In the genomic region with DNA sequence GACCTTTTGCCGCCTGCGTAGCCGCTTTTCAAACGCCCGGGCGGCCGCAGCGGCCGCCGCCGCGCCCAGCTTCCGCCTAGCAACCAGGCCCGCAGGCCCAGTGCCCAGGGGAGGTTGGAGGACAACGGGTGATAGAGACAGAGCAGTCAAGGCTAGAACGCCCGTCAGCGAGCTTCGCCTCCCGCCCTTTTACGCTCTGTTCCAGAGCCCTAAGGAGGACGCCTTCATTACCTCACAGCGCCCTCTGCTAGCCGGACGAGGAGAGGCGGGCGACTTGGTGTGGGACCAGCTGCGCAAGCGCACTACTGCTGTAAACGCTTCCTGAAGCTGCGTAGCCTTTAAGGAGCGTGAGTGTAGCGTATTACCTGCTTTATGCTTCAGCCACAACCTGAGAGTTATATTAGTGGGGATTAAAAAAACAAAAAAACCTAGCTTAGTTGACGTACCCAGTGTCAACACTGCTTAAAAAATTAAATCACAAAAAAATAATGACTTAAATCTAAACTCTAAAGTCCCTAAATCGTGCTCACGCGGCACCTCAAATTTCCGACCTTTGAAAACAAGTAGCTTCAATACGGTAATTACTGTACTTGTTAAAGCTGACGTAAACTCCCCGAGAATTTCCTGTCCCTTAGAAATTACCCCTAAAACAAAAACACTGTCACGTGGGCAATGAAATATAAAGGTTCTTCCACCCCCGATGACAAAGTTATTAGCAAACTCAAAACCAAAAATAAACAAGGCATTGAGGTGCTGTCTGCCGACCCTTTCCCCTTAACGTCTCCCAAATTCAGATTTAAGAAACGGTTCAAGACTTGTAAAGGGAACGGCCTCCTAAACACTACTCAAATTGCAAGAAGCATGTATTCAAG, we compare ENCODE assay signal across 1 cellular context.
TF ChIP-seq lines count a peak whose summit lies in the region.

Gene CEP120 (minus strand): TSS at position 126 of the 872 bp plus-strand sequence. CDS start 405 bp downstream, outside the sequence.

TF ChIP-seq in HEK293, 187 proteins besides CTCF, POLR2A, EP300 and RAD21 (continued from another document and continues in another):
- TF ChIP-seq TSHZ1 (tag by site-specific recombination; IDR thresholded peaks at IDR 0.05; ENCODE audit: borderline replicate concordance): no peak
- no peak for TF ChIP-seq ZNF37A (tag by site-specific recombination; IDR thresholded peaks at IDR 0.05)
- peak; percentile 91 for TF ChIP-seq KLF8 (tag by site-specific recombination; IDR thresholded peaks at IDR 0.05)
- TF ChIP-seq, protein P1, sequence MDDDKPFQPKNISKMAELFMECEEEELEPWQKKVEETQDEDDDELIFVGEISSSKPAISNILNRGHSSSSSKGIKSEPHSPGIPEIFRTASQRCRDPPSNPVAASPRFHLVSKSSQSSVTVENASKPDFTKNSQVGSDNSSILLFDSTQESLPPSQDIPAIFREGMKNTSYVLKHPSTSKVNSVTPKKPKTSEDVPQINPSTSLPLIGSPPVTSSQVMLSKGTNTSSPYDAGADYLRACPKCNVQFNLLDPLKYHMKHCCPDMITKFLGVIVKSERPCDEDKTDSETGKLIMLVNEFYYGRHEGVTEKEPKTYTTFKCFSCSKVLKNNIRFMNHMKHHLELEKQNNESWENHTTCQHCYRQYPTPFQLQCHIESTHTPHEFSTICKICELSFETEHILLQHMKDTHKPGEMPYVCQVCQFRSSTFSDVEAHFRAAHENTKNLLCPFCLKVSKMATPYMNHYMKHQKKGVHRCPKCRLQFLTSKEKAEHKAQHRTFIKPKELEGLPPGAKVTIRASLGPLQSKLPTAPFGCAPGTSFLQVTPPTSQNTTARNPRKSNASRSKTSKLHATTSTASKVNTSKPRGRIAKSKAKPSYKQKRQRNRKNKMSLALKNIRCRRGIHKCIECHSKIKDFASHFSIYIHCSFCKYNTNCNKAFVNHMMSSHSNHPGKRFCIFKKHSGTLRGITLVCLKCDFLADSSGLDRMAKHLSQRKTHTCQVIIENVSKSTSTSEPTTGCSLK (tag by site-specific recombination; IDR thresholded peaks at IDR 0.05): no peak
- no peak for TF ChIP-seq ZNF645 (tag by site-specific recombination; IDR thresholded peaks at IDR 0.05)
- TF ChIP-seq SP3 (tag by site-specific recombination; IDR thresholded peaks at IDR 0.05): peak; percentile 54; the same call in 1 of the 2 replicates
- TF ChIP-seq ZNF132 (tag by site-specific recombination; IDR thresholded peaks at IDR 0.05; ENCODE audit: borderline replicate concordance): no peak
- TF ChIP-seq BCL6B (tag by site-specific recombination; IDR thresholded peaks at IDR 0.05): no peak
- TF ChIP-seq, protein P2, sequence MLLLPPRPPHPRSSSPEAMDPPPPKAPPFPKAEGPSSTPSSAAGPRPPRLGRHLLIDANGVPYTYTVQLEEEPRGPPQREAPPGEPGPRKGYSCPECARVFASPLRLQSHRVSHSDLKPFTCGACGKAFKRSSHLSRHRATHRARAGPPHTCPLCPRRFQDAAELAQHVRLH (tag by site-specific recombination; IDR thresholded peaks at IDR 0.05): peak; percentile 79
- no peak for TF ChIP-seq ZNF624 (tag by site-specific recombination; IDR thresholded peaks at IDR 0.05)
- no peak for TF ChIP-seq ZNF16 (tag by site-specific recombination; IDR thresholded peaks at IDR 0.05; ENCODE audit: low read depth)
- TF ChIP-seq ZNF133 (tag by site-specific recombination; IDR thresholded peaks at IDR 0.05): no peak
- no peak for TF ChIP-seq BCL11A (tag by site-specific recombination; IDR thresholded peaks at IDR 0.05; ENCODE audit: low read depth)
- TF ChIP-seq ZBTB49 (tag by site-specific recombination; IDR thresholded peaks at IDR 0.05; ENCODE audit: low read depth): no peak
- no peak for TF ChIP-seq ZNF350 (tag by site-specific recombination; IDR thresholded peaks at IDR 0.05)
- TF ChIP-seq ZNF140 (tag by site-specific recombination; IDR thresholded peaks at IDR 0.05): 0 out of 2 replicates have a peak, but pooled peaks have one; percentile 33
- TF ChIP-seq, protein P3, sequence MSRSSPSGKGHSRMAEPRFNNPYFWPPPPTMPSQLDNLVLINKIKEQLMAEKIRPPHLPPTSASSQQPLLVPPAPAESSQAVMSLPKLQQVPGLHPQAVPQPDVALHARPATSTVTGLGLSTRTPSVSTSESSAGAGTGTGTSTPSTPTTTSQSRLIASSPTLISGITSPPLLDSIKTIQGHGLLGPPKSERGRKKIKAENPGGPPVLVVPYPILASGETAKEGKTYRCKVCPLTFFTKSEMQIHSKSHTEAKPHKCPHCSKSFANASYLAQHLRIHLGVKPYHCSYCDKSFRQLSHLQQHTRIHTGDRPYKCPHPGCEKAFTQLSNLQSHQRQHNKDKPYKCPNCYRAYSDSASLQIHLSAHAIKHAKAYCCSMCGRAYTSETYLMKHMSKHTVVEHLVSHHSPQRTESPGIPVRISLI (tag by site-specific recombination; IDR thresholded peaks at IDR 0.05): peak; percentile 55; the same call in 1 of the 2 replicates
- TF ChIP-seq ZFP3 (tag by site-specific recombination; IDR thresholded peaks at IDR 0.05; ENCODE audit: low read depth): no peak
- TF ChIP-seq IKZF3 (tag by site-specific recombination; IDR thresholded peaks at IDR 0.05): no peak; the same call in 1 of the 2 replicates
- TF ChIP-seq KLF10 (tag by site-specific recombination; IDR thresholded peaks at IDR 0.05): no peak
- 0 out of 2 replicates have a peak, but pooled peaks have one; percentile 34 for TF ChIP-seq ZNF24 (tag by site-specific recombination; IDR thresholded peaks at IDR 0.05)
- peak; percentile 29; the same call in 1 of the 2 replicates for TF ChIP-seq ZNF366 (tag by site-specific recombination; conservative IDR thresholded peaks at IDR 0.05)
- TF ChIP-seq ZBTB11 (tag by site-specific recombination; conservative IDR thresholded peaks at IDR 0.05; ENCODE audit: low read depth): peak; percentile 60
- TF ChIP-seq ZNF626 (tag by site-specific recombination; IDR thresholded peaks at IDR 0.05): no peak
- TF ChIP-seq SETDB1 (IDR thresholded peaks at IDR 0.05; ENCODE audit: insufficient read length, low read length): peak; percentile 49
- peak; percentile 58 for TF ChIP-seq ZBTB26 (tag by site-specific recombination; optimal IDR thresholded peaks at IDR 0.05)
- no peak for TF ChIP-seq ZNF274 (IDR thresholded peaks at IDR 0.05; ENCODE audit: low read length)
- TF ChIP-seq ZNF274 (tag by site-specific recombination; IDR thresholded peaks at IDR 0.05; ENCODE audit: borderline replicate concordance): no peak
- peak; percentile 68 for TF ChIP-seq KLF7 (tag by site-specific recombination; IDR thresholded peaks at IDR 0.05; ENCODE audit: borderline replicate concordance)
- no peak for TF ChIP-seq ZNF544 (tag by site-specific recombination; IDR thresholded peaks at IDR 0.05)
- TF ChIP-seq, protein P4, sequence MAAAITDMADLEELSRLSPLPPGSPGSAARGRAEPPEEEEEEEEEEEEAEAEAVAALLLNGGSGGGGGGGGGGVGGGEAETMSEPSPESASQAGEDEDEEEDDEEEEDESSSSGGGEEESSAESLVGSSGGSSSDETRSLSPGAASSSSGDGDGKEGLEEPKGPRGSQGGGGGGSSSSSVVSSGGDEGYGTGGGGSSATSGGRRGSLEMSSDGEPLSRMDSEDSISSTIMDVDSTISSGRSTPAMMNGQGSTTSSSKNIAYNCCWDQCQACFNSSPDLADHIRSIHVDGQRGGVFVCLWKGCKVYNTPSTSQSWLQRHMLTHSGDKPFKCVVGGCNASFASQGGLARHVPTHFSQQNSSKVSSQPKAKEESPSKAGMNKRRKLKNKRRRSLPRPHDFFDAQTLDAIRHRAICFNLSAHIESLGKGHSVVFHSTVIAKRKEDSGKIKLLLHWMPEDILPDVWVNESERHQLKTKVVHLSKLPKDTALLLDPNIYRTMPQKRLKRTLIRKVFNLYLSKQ (tag by site-specific recombination; IDR thresholded peaks at IDR 0.05; ENCODE audit: borderline replicate concordance): no peak
- TF ChIP-seq ZNF654 (tag by site-specific recombination; IDR thresholded peaks at IDR 0.05; ENCODE audit: low read depth): peak; percentile 51
